Comparison of ENCODE assay signal across 39 cellular contexts in the genomic region with DNA sequence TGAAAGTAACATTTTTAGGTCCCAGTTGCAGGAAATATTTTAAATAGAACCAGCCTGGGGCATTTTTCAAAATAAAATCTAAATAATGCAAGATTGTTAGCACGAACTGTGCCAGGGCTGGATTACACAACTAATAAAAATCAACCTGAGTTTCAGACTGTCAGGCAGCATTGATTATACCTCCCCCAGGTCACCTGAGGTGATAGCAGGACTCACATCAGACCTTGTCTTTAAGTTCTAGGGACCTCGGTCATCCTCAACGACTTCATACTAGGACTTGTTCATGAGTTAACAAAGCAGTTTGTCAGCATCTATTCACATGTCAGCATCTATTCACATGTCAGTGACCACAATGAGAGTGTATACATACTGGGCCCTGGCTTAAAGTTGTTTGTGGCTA. TPM values are rescaled to one million over a fixed set of nuclear protein-coding genes. Genes with fewer than 3 reads are reported as not detected.
"Had no signal": no experiment of that assay in that cellular context is flagged by ENCODE, and none has a peak within 500 bp of the region (broad histone marks: within the 10 kb centered on the region; RNA-seq: fewer than 3 reads in every experiment).

No MANE protein-coding gene starts in this region.

- H3K4me1 Mint-ChIP-seq: activated B cell treated with CpG ODN at 0.5 μM for 24 hours; activated CD4-positive, alpha-beta T cell treated with anti-CD3 and anti-CD28 coated beads, Interleukin-2, amount 10 ng/mL, durations not matched to agents 24 days and 14 days; activated naive CD8-positive, alpha-beta T cell treated with anti-CD3 and anti-CD28 coated beads for 36 hours; activated T-helper 17 cell treated with anti-CD3 and anti-CD28 coated beads, Interleukin-2, amount 50 U/mL, for 72 hours; brain; central memory CD8-positive, alpha-beta T cell had no signal

- H3K9me3 Mint-ChIP-seq: activated B cell treated with CpG ODN at 0.5 μM for 24 hours; activated CD4-positive, alpha-beta memory T cell treated with anti-CD3 and anti-CD28 coated beads for 36 hours; activated CD4-positive, alpha-beta T cell treated with anti-CD3 and anti-CD28 coated beads, Interleukin-2, amount 10 ng/mL, durations not matched to agents 24 days and 14 days; activated CD8-positive, alpha-beta T cell treated with anti-CD3 and anti-CD28 coated beads for 36 hours; activated naive CD4-positive, alpha-beta T cell treated with anti-CD3 and anti-CD28 coated beads for 36 hours; activated naive CD4-positive, alpha-beta T cell treated with anti-CD3 and anti-CD28 coated beads, Interleukin-2, amount 50 U/mL, for 72 hours; activated naive CD8-positive, alpha-beta T cell treated with anti-CD3 and anti-CD28 coated beads for 36 hours; activated T-cell treated with anti-CD3 and anti-CD28 coated beads, Interleukin-2, amount 50 U/mL, for 4 hours; activated T-cell treated with anti-CD3 and anti-CD28 coated beads, Interleukin-2, amount 50 U/mL, for 72 hours; activated T-helper 1 cell treated with anti-CD3 and anti-CD28 coated beads, Interleukin-12 subunit alpha, Interleukin-12 subunit beta, Interleukin-2, Interleukin-4 antibody, amounts not matched to agents 30 ng/mL and 10 ng/mL and 1 ng/mL, durations not matched to agents 14 hours and 24 hours and 36 hours; activated T-helper 17 cell treated with anti-CD3 and anti-CD28 coated beads, Interleukin-2, amount 50 U/mL, for 72 hours; brain; central memory CD8-positive, alpha-beta T cell; T-helper 1 cell treated with Interleukin-12 subunit alpha and Interleukin-12 subunit beta and Interleukin-4 antibody, amounts not matched to agents 30 μg/mL and 1 μg/mL, for 36 hours; T-helper 2 cell treated with Interferon-gamma antibody and Interleukin-4, amounts not matched to agents 5 μg/mL and 100 μg/mL, for 36 hours had no signal

- ATAC-seq: activated CD8-positive, alpha-beta T cell treated with anti-CD3 and anti-CD28 coated beads for 36 hours; activated naive CD4-positive, alpha-beta T cell treated with anti-CD3 and anti-CD28 coated beads, Interleukin-2, amount 50 U/mL, for 72 hours; activated T-cell treated with anti-CD3 and anti-CD28 coated beads, Interleukin-2, amount 50 U/mL, for 4 hours; activated T-cell treated with anti-CD3 and anti-CD28 coated beads, Interleukin-2, amount 50 U/mL, for 72 hours; activated T-helper 17 cell treated with anti-CD3 and anti-CD28 coated beads, Interleukin-2, amount 50 U/mL, for 72 hours had no signal

- H3K27me3 ChIP-seq: ascending aorta, cardiac muscle cell had no signal

- H3K27me3 Mint-ChIP-seq: activated B cell treated with CpG ODN at 0.5 μM for 24 hours; activated CD4-positive, alpha-beta memory T cell treated with anti-CD3 and anti-CD28 coated beads for 36 hours; activated CD4-positive, alpha-beta T cell treated with anti-CD3 and anti-CD28 coated beads, Interleukin-2, amount 10 ng/mL, durations not matched to agents 24 days and 14 days; activated CD8-positive, alpha-beta T cell treated with anti-CD3 and anti-CD28 coated beads for 36 hours; activated naive CD8-positive, alpha-beta T cell treated with anti-CD3 and anti-CD28 coated beads for 36 hours; activated T-helper 17 cell treated with anti-CD3 and anti-CD28 coated beads, Interleukin-2, amount 50 U/mL, for 72 hours; brain; central memory CD8-positive, alpha-beta T cell had no signal

- H3K4me3 Mint-ChIP-seq: activated B cell treated with CpG ODN at 0.5 μM for 24 hours; activated CD4-positive, alpha-beta memory T cell treated with anti-CD3 and anti-CD28 coated beads for 36 hours; activated CD4-positive, alpha-beta T cell treated with anti-CD3 and anti-CD28 coated beads, Interleukin-2, amount 10 ng/mL, durations not matched to agents 24 days and 14 days; activated CD8-positive, alpha-beta T cell treated with anti-CD3 and anti-CD28 coated beads for 36 hours; activated naive CD4-positive, alpha-beta T cell treated with anti-CD3 and anti-CD28 coated beads for 36 hours; activated naive CD8-positive, alpha-beta T cell treated with anti-CD3 and anti-CD28 coated beads for 36 hours; activated T-cell treated with anti-CD3 and anti-CD28 coated beads, Interleukin-2, amount 50 U/mL, for 4 hours; activated T-cell treated with anti-CD3 and anti-CD28 coated beads, Interleukin-2, amount 50 U/mL, for 72 hours; activated T-helper 1 cell treated with anti-CD3 and anti-CD28 coated beads, Interleukin-12 subunit alpha, Interleukin-12 subunit beta, Interleukin-2, Interleukin-4 antibody, amounts not matched to agents 30 ng/mL and 10 ng/mL and 1 ng/mL, durations not matched to agents 14 hours and 24 hours and 36 hours; activated T-helper 17 cell treated with anti-CD3 and anti-CD28 coated beads, Interleukin-2, amount 50 U/mL, for 72 hours; brain; central memory CD8-positive, alpha-beta T cell; T-helper 1 cell treated with Interleukin-12 subunit alpha and Interleukin-12 subunit beta and Interleukin-4 antibody, amounts not matched to agents 30 μg/mL and 1 μg/mL, for 36 hours; T-helper 2 cell treated with Interferon-gamma antibody and Interleukin-4, amounts not matched to agents 5 μg/mL and 100 μg/mL, for 36 hours had no signal

- H3K27ac Mint-ChIP-seq: activated B cell treated with CpG ODN at 0.5 μM for 24 hours; activated CD4-positive, alpha-beta memory T cell treated with anti-CD3 and anti-CD28 coated beads for 36 hours; activated CD4-positive, alpha-beta T cell treated with anti-CD3 and anti-CD28 coated beads, Interleukin-2, amount 10 ng/mL, durations not matched to agents 24 days and 14 days; activated CD8-positive, alpha-beta T cell treated with anti-CD3 and anti-CD28 coated beads for 36 hours; activated naive CD4-positive, alpha-beta T cell treated with anti-CD3 and anti-CD28 coated beads for 36 hours; activated naive CD4-positive, alpha-beta T cell treated with anti-CD3 and anti-CD28 coated beads, Interleukin-2, amount 50 U/mL, for 72 hours; activated naive CD8-positive, alpha-beta T cell treated with anti-CD3 and anti-CD28 coated beads for 36 hours; activated T-cell treated with anti-CD3 and anti-CD28 coated beads, Interleukin-2, amount 50 U/mL, for 72 hours; activated T-helper 1 cell treated with anti-CD3 and anti-CD28 coated beads, Interleukin-12 subunit alpha, Interleukin-12 subunit beta, Interleukin-2, Interleukin-4 antibody, amounts not matched to agents 30 ng/mL and 10 ng/mL and 1 ng/mL, durations not matched to agents 14 hours and 24 hours and 36 hours; activated T-helper 17 cell treated with anti-CD3 and anti-CD28 coated beads, Interleukin-2, amount 50 U/mL, for 72 hours; brain; T-helper 1 cell treated with Interleukin-12 subunit alpha and Interleukin-12 subunit beta and Interleukin-4 antibody, amounts not matched to agents 30 μg/mL and 1 μg/mL, for 36 hours; T-helper 2 cell treated with Interferon-gamma antibody and Interleukin-4, amounts not matched to agents 5 μg/mL and 100 μg/mL, for 36 hours had no signal

- H3K9me3 ChIP-seq: ascending aorta had no signal

- H3K36me3 Mint-ChIP-seq: activated CD4-positive, alpha-beta memory T cell treated with anti-CD3 and anti-CD28 coated beads for 36 hours; activated naive CD4-positive, alpha-beta T cell treated with anti-CD3 and anti-CD28 coated beads, Interleukin-2, amount 50 U/mL, for 72 hours; activated naive CD8-positive, alpha-beta T cell treated with anti-CD3 and anti-CD28 coated beads for 36 hours; brain had no signal

- H3K27ac ChIP-seq: ascending aorta, cardiac muscle cell, WERI-Rb-1 had no signal

- H3K4me3 ChIP-seq: ascending aorta, cardiac muscle cell had no signal

- DNase-seq: activated B cell treated with CpG ODN at 0.5 μM for 24 hours; activated CD4-positive, alpha-beta memory T cell treated with anti-CD3 and anti-CD28 coated beads for 36 hours; activated CD4-positive, alpha-beta T cell treated with anti-CD3 and anti-CD28 coated beads for 4 hours; activated CD4-positive, alpha-beta T cell treated with anti-CD3 and anti-CD28 coated beads, Interleukin-2, amount 10 ng/mL, durations not matched to agents 24 days and 14 days; activated CD4-positive, alpha-beta T cell treated with anti-CD3 and anti-CD28 coated beads, Interleukin-2, amount 50 U/mL, for 1 hour; activated CD4-positive, alpha-beta T cell treated with anti-CD3 and anti-CD28 coated beads, Interleukin-2, amount 50 U/mL, for 4 hours; activated CD4-positive, CD25-positive, alpha-beta regulatory T cell treated with anti-CD3 and anti-CD28 coated beads, Interleukin-2, amount 50 U/mL, for 72 hours; activated CD8-positive, alpha-beta memory T cell treated with anti-CD3 and anti-CD28 coated beads, Interleukin-2, amount 50 U/mL, for 4 hours; activated CD8-positive, alpha-beta T cell treated with anti-CD3 and anti-CD28 coated beads for 36 hours; activated effector memory CD4-positive, alpha-beta T cell treated with anti-CD3 and anti-CD28 coated beads, Interleukin-2, amount 50 U/mL, for 16 hours; activated gamma-delta T cell treated with Interleukin-2 at 50 U/mL for 16 hours; activated naive CD4-positive, alpha-beta T cell; activated naive CD4-positive, alpha-beta T cell treated with anti-CD3 and anti-CD28 coated beads for 36 hours; activated naive CD4-positive, alpha-beta T cell treated with anti-CD3 and anti-CD28 coated beads, Interleukin-2, amount 50 U/mL, for 16 hours; activated naive CD8-positive, alpha-beta T cell treated with anti-CD3 and anti-CD28 coated beads for 36 hours; activated T-cell treated with anti-CD3 and anti-CD28 coated beads for 4 hours; activated T-cell treated with anti-CD3 and anti-CD28 coated beads, Interleukin-2, amount 50 U/mL, for 1 hour; activated T-cell treated with anti-CD3 and anti-CD28 coated beads, Interleukin-2, amount 50 U/mL, for 4 hours; activated T-cell treated with anti-CD3 and anti-CD28 coated beads, Interleukin-2, amount 50 U/mL, for 72 hours; amygdala; anterior cingulate cortex; caudate nucleus; cerebellar nuclear complex; T-helper 1 cell; T-helper 2 cell; T-helper 9 cell; WERI-Rb-1 had no signal

- H3K4me1 ChIP-seq: ascending aorta had no signal

- H3K36me3 ChIP-seq: ascending aorta, cardiac muscle cell, WERI-Rb-1 had no signal

RNA-seq across cellular contexts. Expression of a gene that starts 8.7 kb away (rescaled TPM):
- total RNA-seq: activated B cell treated with CpG ODN at 0.5 μM for 24 hours; activated CD4-positive, alpha-beta memory T cell treated with anti-CD3 and anti-CD28 coated beads for 36 hours; activated CD4-positive, alpha-beta T cell treated with anti-CD3 and anti-CD28 coated beads, Interleukin-2, amount 10 ng/mL, durations not matched to agents 24 days and 14 days; activated CD8-positive, alpha-beta memory T cell treated with anti-CD3 and anti-CD28 coated beads for 36 hours; activated CD8-positive, alpha-beta T cell treated with anti-CD3 and anti-CD28 coated beads for 36 hours; activated naive CD4-positive, alpha-beta T cell treated with anti-CD3 and anti-CD28 coated beads for 36 hours; activated naive CD4-positive, alpha-beta T cell treated with anti-CD3 and anti-CD28 coated beads, Interleukin-2, amount 50 U/mL, for 72 hours; activated naive CD8-positive, alpha-beta T cell treated with anti-CD3 and anti-CD28 coated beads for 36 hours; activated T-cell treated with anti-CD3 and anti-CD28 coated beads, Interleukin-2, amount 50 U/mL, for 4 hours; activated T-cell treated with anti-CD3 and anti-CD28 coated beads, Interleukin-2, amount 50 U/mL, for 72 hours; activated T-helper 1 cell treated with anti-CD3 and anti-CD28 coated beads, Interleukin-12 subunit alpha, Interleukin-12 subunit beta, Interleukin-2, Interleukin-4 antibody, amounts not matched to agents 30 ng/mL and 10 ng/mL and 1 ng/mL, durations not matched to agents 14 hours and 24 hours and 36 hours; activated T-helper 17 cell treated with anti-CD3 and anti-CD28 coated beads, Interleukin-2, amount 50 U/mL, for 72 hours; ascending aorta; bronchial epithelial cell; cardiac muscle cell; chondrocyte had no signal
